11 cellular contexts compared by ENCODE assay signal in the genomic region with DNA sequence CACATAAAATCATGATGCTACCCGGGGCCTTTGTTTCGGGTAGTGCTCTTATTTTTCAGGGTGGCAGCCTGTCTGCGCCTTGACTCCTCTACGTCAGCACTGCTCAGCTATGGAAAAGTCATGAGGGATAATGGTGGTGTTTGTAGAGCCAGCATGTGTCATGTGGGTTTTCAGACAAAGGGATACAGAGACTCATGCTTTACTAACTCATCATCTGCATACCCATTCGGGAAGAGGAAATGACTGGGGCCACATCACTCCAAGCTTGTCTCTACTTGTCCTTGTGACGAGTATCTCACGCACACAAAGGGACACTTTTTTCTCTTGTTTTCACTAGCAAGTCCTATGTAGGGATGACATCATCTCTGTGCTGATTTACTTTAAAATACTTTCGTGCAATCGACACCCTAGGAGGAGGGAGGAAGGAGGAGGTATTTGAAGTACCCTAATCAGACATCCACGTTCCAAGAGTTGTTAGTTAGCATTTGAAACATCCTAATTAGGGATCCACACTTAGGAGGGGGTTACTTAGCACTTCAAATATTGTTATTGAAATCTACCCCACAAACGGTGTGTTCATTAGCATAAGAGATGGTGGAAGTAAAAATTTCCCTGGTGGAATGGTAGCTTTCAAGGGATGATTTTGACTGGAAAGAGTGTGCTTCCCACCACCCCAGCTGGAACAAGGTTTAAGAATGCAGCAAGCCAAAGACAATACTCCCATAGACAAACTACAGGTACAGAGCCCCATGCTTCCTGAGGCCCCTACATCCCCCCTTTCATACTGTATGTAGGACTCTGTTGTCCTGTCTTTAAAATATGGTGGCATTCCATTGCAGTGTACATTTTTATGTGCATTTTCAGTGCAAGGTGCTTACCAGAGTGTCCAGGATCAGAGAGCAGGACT. TPM values are rescaled to one million over a fixed set of nuclear protein-coding genes. Genes with fewer than 3 reads are reported as not detected.
DNase-seq lines count a peak whose midpoint lies in the region; ATAC-seq and TF ChIP-seq lines count a peak whose summit lies in the region.
"Had no signal": no experiment of that assay in that cellular context is flagged by ENCODE, and none has a peak within 500 bp of the region (broad histone marks: within the 10 kb centered on the region; RNA-seq: fewer than 3 reads in every experiment).

No MANE protein-coding gene starts in this region.

- no peaks in the 10 kb centered on the region for H3K36me3 Mint-ChIP-seq in natural killer cell treated with Interleukin-12 subunit alpha and Interleukin-12 subunit beta and Interleukin-15 and Interleukin-18, amount 100 ng/mL, for 72 hours
- peaks cover 2% of the 10 kb centered on the region for H3K36me3 Mint-ChIP-seq in activated CD4-positive, alpha-beta T cell treated with anti-CD3 and anti-CD28 coated beads, Interleukin-2, amount 10 ng/mL, durations not matched to agents 24 days and 14 days (ENCODE audit: low read depth)

- intact Hi-C loops in activated CD4-positive, alpha-beta T cell treated with anti-CD3 and anti-CD28 coated beads, Interleukin-2, amount 10 ng/mL, durations not matched to agents 24 days and 14 days (cut with micrococcal nuclease): loop anchor here (10.0 kb wide), 1 partner anchor 114 kb away; the partner anchor contains the start of gene PRTFDC1

- H3K36me3 ChIP-seq in brain microvascular endothelial cell (replicated peaks): no peaks in the 10 kb centered on the region
- H3K36me3 ChIP-seq: spleen had no signal

- no peak overlapping the region for H3K4me3 ChIP-seq in brain microvascular endothelial cell (ENCODE audit: low read depth, low read length)
- H3K4me3 ChIP-seq: spleen had no signal

- in situ Hi-C loops in brain microvascular endothelial cell (cut with HindIII; ENCODE audit: low pct_ligation_motif_present, low sequenced_read_pairs): no loop called here

- peak; percentile 45 for ATAC-seq in HG02610 (IDR thresholded peaks at IDR 0.05; ENCODE audit: unreplicated experiment)
- ATAC-seq in natural killer cell treated with Interleukin-12 subunit alpha and Interleukin-12 subunit beta and Interleukin-15 and Interleukin-18, amount 100 ng/mL, for 72 hours: no peak
- ATAC-seq in HG03432 (IDR thresholded peaks at IDR 0.05; ENCODE audit: unreplicated experiment): no peak

- H3K27ac Mint-ChIP-seq in natural killer cell treated with Interleukin-12 subunit alpha and Interleukin-12 subunit beta and Interleukin-15 and Interleukin-18, amount 100 ng/mL, for 72 hours: no peak overlapping the region
- H3K27ac Mint-ChIP-seq in activated CD4-positive, alpha-beta T cell treated with anti-CD3 and anti-CD28 coated beads, Interleukin-2, amount 10 ng/mL, durations not matched to agents 24 days and 14 days: no peak overlapping the region

- peak; percentile 59 for DNase-seq in AG20443 (ENCODE audit: low spot score)
- peak; percentile 80 for DNase-seq in brain microvascular endothelial cell
- peak; percentile 34 for DNase-seq in iPS-NIHi7 (ENCODE audit: extremely low spot score)
- DNase-seq in natural killer cell treated with Interleukin-12 subunit alpha and Interleukin-12 subunit beta and Interleukin-15 and Interleukin-18, amount 100 ng/mL, for 72 hours (ENCODE audit: low spot score): no peak
- no peak for DNase-seq in DMS 273 (lab: John Stamatoyannopoulos, UW; ENCODE audit: unreplicated experiment)
- DNase-seq in activated CD4-positive, alpha-beta T cell treated with anti-CD3 and anti-CD28 coated beads, Interleukin-2, amount 10 ng/mL, durations not matched to agents 24 days and 14 days: no peak
- DNase-seq: spleen; stimulated activated naive CD4-positive, alpha-beta T cell had no signal

- peaks cover 3 to 10% of the 10 kb centered on the region in 2 donors for H3K4me1 Mint-ChIP-seq in natural killer cell treated with Interleukin-12 subunit alpha and Interleukin-12 subunit beta and Interleukin-15 and Interleukin-18, amount 100 ng/mL, for 72 hours (ENCODE audit: low read depth in 2 of 2)
- H3K4me1 Mint-ChIP-seq in activated CD4-positive, alpha-beta T cell treated with anti-CD3 and anti-CD28 coated beads, Interleukin-2, amount 10 ng/mL, durations not matched to agents 24 days and 14 days: peaks cover 17% of the 10 kb centered on the region

- H3K27me3 ChIP-seq in brain microvascular endothelial cell (replicated peaks): no peaks in the 10 kb centered on the region
- H3K27me3 ChIP-seq: spleen had no signal

- no peak overlapping the region for H3K4me3 Mint-ChIP-seq in natural killer cell treated with Interleukin-12 subunit alpha and Interleukin-12 subunit beta and Interleukin-15 and Interleukin-18, amount 100 ng/mL, for 72 hours
- H3K4me3 Mint-ChIP-seq in activated CD4-positive, alpha-beta T cell treated with anti-CD3 and anti-CD28 coated beads, Interleukin-2, amount 10 ng/mL, durations not matched to agents 24 days and 14 days: no peak overlapping the region

- peak overlapping the region; percentile 44 for H3K27ac ChIP-seq in brain microvascular endothelial cell
- H3K27ac ChIP-seq: spleen, VCaP had no signal

- H3K9me3 Mint-ChIP-seq in natural killer cell treated with Interleukin-12 subunit alpha and Interleukin-12 subunit beta and Interleukin-15 and Interleukin-18, amount 100 ng/mL, for 72 hours: no peaks in the 10 kb centered on the region
- H3K9me3 Mint-ChIP-seq in activated CD4-positive, alpha-beta T cell treated with anti-CD3 and anti-CD28 coated beads, Interleukin-2, amount 10 ng/mL, durations not matched to agents 24 days and 14 days: peaks cover 8% of the 10 kb centered on the region

- H3K27me3 Mint-ChIP-seq in natural killer cell treated with Interleukin-12 subunit alpha and Interleukin-12 subunit beta and Interleukin-15 and Interleukin-18, amount 100 ng/mL, for 72 hours: peaks cover 6 to 20% of the 10 kb centered on the region in 2 donors
- H3K27me3 Mint-ChIP-seq in activated CD4-positive, alpha-beta T cell treated with anti-CD3 and anti-CD28 coated beads, Interleukin-2, amount 10 ng/mL, durations not matched to agents 24 days and 14 days: peaks cover 3% of the 10 kb centered on the region

- TF ChIP-seq CTCF in brain microvascular endothelial cell (IDR thresholded peaks at IDR 0.05; ENCODE audit: low read depth, low read length, missing control alignments): no peak

RNA-seq across cellular contexts. Expression of gene THNSL1, which starts 52.0 kb away (rescaled TPM):
- 1 to 10 TPM; 1.6 to 2.8 TPM for total RNA-seq in natural killer cell treated with Interleukin-12 subunit alpha and Interleukin-12 subunit beta and Interleukin-15 and Interleukin-18, amount 100 ng/mL, for 72 hours
- total RNA-seq in activated CD4-positive, alpha-beta T cell treated with anti-CD3 and anti-CD28 coated beads, Interleukin-2, amount 10 ng/mL, durations not matched to agents 24 days and 14 days: 3.6 and 4.2 TPM in 2 replicates

RNA-seq across cellular contexts. Expression of gene ENKUR, which starts 52.4 kb away (rescaled TPM):
- not detected for total RNA-seq in natural killer cell treated with Interleukin-12 subunit alpha and Interleukin-12 subunit beta and Interleukin-15 and Interleukin-18, amount 100 ng/mL, for 72 hours
- total RNA-seq in activated CD4-positive, alpha-beta T cell treated with anti-CD3 and anti-CD28 coated beads, Interleukin-2, amount 10 ng/mL, durations not matched to agents 24 days and 14 days: not detected in 2 replicates

Comparison
In these comparisons a context has a peak if more than half of its experiments do, and no peak if none do; other contexts are left out.
1. DNase-seq: peak in AG20443 (single experiment), brain microvascular endothelial cell (single experiment) and iPS-NIHi7 (single experiment); none in natural killer cell treated with Interleukin-12 subunit alpha and Interleukin-12 subunit beta and Interleukin-15 and Interleukin-18, amount 100 ng/mL, for 72 hours (single experiment), DMS 273 (single experiment) and activated CD4-positive, alpha-beta T cell treated with anti-CD3 and anti-CD28 coated beads, Interleukin-2, amount 10 ng/mL, durations not matched to agents 24 days and 14 days (single experiment).